ENCODE assay signal across 1 cellular context in the genomic region with DNA sequence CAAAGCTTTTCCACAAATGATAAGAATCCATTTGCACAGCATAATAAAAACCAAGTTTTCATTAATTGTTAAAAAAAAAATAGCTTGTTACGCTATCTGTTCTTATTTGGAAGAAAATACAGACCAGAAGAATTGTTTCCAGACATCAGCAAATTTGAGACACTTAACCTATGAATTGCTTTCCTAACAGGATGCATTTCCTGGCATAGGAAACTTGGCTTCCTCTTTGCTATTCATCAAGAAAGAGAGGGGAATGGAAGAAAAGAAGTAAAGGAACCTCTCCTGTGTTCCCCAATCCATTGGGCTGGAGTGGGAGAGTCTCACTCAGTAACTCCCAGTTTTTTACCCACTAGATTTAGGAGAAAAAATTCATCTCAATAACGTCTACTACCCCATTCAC.
TF ChIP-seq lines count a peak whose summit lies in the region.

No MANE protein-coding gene starts in this region.

TF ChIP-seq in HCT116, 20 proteins besides CTCF, POLR2A, EP300 and RAD21 (continued from another document):
- TF ChIP-seq, protein P1, sequence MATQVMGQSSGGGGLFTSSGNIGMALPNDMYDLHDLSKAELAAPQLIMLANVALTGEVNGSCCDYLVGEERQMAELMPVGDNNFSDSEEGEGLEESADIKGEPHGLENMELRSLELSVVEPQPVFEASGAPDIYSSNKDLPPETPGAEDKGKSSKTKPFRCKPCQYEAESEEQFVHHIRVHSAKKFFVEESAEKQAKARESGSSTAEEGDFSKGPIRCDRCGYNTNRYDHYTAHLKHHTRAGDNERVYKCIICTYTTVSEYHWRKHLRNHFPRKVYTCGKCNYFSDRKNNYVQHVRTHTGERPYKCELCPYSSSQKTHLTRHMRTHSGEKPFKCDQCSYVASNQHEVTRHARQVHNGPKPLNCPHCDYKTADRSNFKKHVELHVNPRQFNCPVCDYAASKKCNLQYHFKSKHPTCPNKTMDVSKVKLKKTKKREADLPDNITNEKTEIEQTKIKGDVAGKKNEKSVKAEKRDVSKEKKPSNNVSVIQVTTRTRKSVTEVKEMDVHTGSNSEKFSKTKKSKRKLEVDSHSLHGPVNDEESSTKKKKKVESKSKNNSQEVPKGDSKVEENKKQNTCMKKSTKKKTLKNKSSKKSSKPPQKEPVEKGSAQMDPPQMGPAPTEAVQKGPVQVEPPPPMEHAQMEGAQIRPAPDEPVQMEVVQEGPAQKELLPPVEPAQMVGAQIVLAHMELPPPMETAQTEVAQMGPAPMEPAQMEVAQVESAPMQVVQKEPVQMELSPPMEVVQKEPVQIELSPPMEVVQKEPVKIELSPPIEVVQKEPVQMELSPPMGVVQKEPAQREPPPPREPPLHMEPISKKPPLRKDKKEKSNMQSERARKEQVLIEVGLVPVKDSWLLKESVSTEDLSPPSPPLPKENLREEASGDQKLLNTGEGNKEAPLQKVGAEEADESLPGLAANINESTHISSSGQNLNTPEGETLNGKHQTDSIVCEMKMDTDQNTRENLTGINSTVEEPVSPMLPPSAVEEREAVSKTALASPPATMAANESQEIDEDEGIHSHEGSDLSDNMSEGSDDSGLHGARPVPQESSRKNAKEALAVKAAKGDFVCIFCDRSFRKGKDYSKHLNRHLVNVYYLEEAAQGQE (IDR thresholded peaks at IDR 0.05; ENCODE audit: low read depth) = no peak
